23 cellular contexts compared by ENCODE assay signal in genomic region chr3:3821780-3822179, GRCh38. TPM values are rescaled to one million over a fixed set of nuclear protein-coding genes. Genes with fewer than 3 reads are reported as not detected.
"Had no signal": no experiment of that assay in that cellular context is flagged by ENCODE, and none has a peak within 500 bp of the region (broad histone marks: within the 10 kb centered on the region; RNA-seq: fewer than 3 reads in every experiment).

No MANE protein-coding gene starts in this region.

- H3K4me3 ChIP-seq: esophagus squamous epithelium, hepatocyte, right atrium auricular region had no signal

- DNase-seq: activated CD4-positive, alpha-beta T cell treated with anti-CD3 and anti-CD28 coated beads, Interleukin-2, amount 10 ng/mL, durations not matched to agents 24 days and 14 days; activated CD8-positive, alpha-beta T cell treated with anti-CD3 and anti-CD28 coated beads for 36 hours; activated naive CD4-positive, alpha-beta T cell treated with Interleukin-2 at 50 U/mL for 16 hours; activated naive CD8-positive, alpha-beta T cell treated with anti-CD3 and anti-CD28 coated beads, Interleukin-2, amount 10 ng/mL, durations not matched to agents 7 days and 5 days; activated T-cell treated with anti-CD3 and anti-CD28 coated beads, Interleukin-2, amount 50 U/mL, for 24 hours; amygdala; brain microvascular endothelial cell; cortex of kidney; esophagus squamous epithelium; midbrain; nephron progenitor cell; nucleus accumbens; posterior cingulate gyrus; small intestine; stimulated activated CD4-positive, alpha-beta T cell treated with anti-CD3 and anti-CD28 coated beads, Interleukin-4, amount 100 ng/mL, for 1 hour; stimulated activated naive CD8-positive, alpha-beta T cell treated with anti-CD3 and anti-CD28 coated beads, Interleukin-15, amount 100 ng/mL, for 72 hours; T1000; trophoblast cell had no signal

- H3K36me3 ChIP-seq: brain microvascular endothelial cell, esophagus squamous epithelium, right atrium auricular region had no signal

- H3K27me3 ChIP-seq: brain microvascular endothelial cell, esophagus squamous epithelium, hepatocyte, right atrium auricular region had no signal

- H3K4me1 ChIP-seq: esophagus squamous epithelium, right atrium auricular region had no signal

- ATAC-seq: activated CD8-positive, alpha-beta T cell treated with anti-CD3 and anti-CD28 coated beads for 36 hours; left lobe of liver; stimulated activated naive CD8-positive, alpha-beta T cell treated with anti-CD3 and anti-CD28 coated beads, Interleukin-15, amount 100 ng/mL, for 72 hours had no signal

- H3K27ac ChIP-seq: brain microvascular endothelial cell, esophagus squamous epithelium, hepatocyte, right atrium auricular region had no signal

- H3K9me3 ChIP-seq: esophagus squamous epithelium, right atrium auricular region had no signal

RNA-seq across cellular contexts. Expression of gene LRRN1, which starts 22.5 kb away (rescaled TPM):
- total RNA-seq: activated T-helper 2 cell treated with anti-CD3 and anti-CD28 coated beads, Interferon-gamma antibody, Interleukin-2, Interleukin-4, amounts not matched to agents 10 μg/mL and 5 μg/mL and 100 μg/mL, durations not matched to agents 14 hours and 24 hours and 36 hours; lung microvascular endothelial cell had no signal
